ENCODE assay signal across 25 cellular contexts in the genomic region with DNA sequence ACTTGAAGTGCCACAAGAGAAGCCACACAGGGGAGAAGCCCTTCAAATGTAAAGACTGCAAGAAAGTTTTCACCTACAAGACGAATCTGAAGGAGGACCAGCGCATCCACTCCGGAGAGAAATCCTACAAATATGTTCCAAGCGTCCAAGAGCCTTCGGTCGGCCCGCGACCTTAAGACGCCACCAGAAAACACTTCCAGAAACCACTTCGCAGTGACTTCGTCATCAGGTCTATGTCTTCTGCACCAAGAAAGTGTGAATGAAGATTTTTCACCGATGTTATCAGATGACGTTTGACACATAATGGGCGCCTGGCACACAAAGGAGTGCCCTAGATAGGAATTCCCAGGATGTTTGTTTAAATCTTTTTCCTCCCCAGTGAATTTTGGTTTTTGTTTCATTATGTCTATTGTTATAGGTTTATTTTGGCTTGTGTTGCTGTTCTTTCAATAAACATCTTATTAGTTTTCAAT. TPM values are rescaled to one million over a fixed set of nuclear protein-coding genes. Genes with fewer than 3 reads are reported as not detected.
DNase-seq lines count a peak whose midpoint lies in the region; ATAC-seq and TF ChIP-seq lines count a peak whose summit lies in the region.
"Had no signal": no experiment of that assay in that cellular context is flagged by ENCODE, and none has a peak within 500 bp of the region (broad histone marks: within the 10 kb centered on the region; RNA-seq: fewer than 3 reads in every experiment).

No MANE protein-coding gene starts in this region.

- no peaks in the 10 kb centered on the region for H3K36me3 ChIP-seq in BLaER1 treated with 17β-estradiol and CSF1 and Interleukin-3, amounts not matched to agents 10 nM and 100 nM
- H3K36me3 ChIP-seq in Loucy (ENCODE audit: insufficient read depth, low read length) = no peaks in the 10 kb centered on the region
- H3K36me3 ChIP-seq: HAP-1 had no signal

- peak overlapping the region in 10 of 11 experiments; percentile 46 to 72 (median 58); a peak in 17 of 22 replicates for H3K4me2 ChIP-seq in BLaER1 treated with 17β-estradiol and CSF1 and Interleukin-3, amounts not matched to agents 10 nM and 100 nM
- H3K4me2 ChIP-seq in Loucy (ENCODE audit: low read depth, low read length, poor library complexity, severe bottlenecking) = peak overlapping the region; percentile 39

- H3K36me3 Mint-ChIP-seq in activated T-helper 17 cell treated with anti-CD3 and anti-CD28 coated beads, Interleukin-2, amount 50 U/mL, for 72 hours (ENCODE audit: low read depth) = no peaks in the 10 kb centered on the region
- no peaks in the 10 kb centered on the region for H3K36me3 Mint-ChIP-seq in natural killer cell
- H3K36me3 Mint-ChIP-seq in activated naive CD4-positive, alpha-beta T cell treated with anti-CD3 and anti-CD28 coated beads, Interleukin-2, amount 50 U/mL, for 72 hours = no peaks in the 10 kb centered on the region
- H3K36me3 Mint-ChIP-seq: CD4-positive, alpha-beta memory T cell had no signal

- no peaks in the 10 kb centered on the region for H3F3A ChIP-seq in Loucy (ENCODE audit: low read depth)

- H3K27me3 ChIP-seq in BLaER1 treated with 17β-estradiol and CSF1 and Interleukin-3, amounts not matched to agents 10 nM and 100 nM = no peaks in the 10 kb centered on the region
- no peaks in the 10 kb centered on the region for H3K27me3 ChIP-seq in Loucy (ENCODE audit: insufficient read depth, low read length, poor library complexity, severe bottlenecking)

- intact Hi-C loops in natural killer cell (cut with micrococcal nuclease) = loop anchor here (1.0 kb wide), 2 partner anchors 43 to 101 kb away; no protein-coding TSS in a partner anchor

- H3K4me3 Mint-ChIP-seq in activated T-helper 17 cell treated with anti-CD3 and anti-CD28 coated beads, Interleukin-2, amount 50 U/mL, for 72 hours = no peak overlapping the region
- H3K4me3 Mint-ChIP-seq in natural killer cell = peak overlapping the region; percentile 52
- H3K4me3 Mint-ChIP-seq: HFFc6 had no signal

- H3K79me2 ChIP-seq in Loucy (ENCODE audit: insufficient read depth, low read length) = no peaks in the 10 kb centered on the region

- H3K9me3 Mint-ChIP-seq in activated T-helper 17 cell treated with anti-CD3 and anti-CD28 coated beads, Interleukin-2, amount 50 U/mL, for 72 hours = no peaks in the 10 kb centered on the region
- H3K9me3 Mint-ChIP-seq in natural killer cell = no peaks in the 10 kb centered on the region
- H3K9me3 Mint-ChIP-seq in activated naive CD4-positive, alpha-beta T cell treated with anti-CD3 and anti-CD28 coated beads, Interleukin-2, amount 50 U/mL, for 72 hours = peaks cover 0 to 4% of the 10 kb centered on the region in 2 donors
- H3K9me3 Mint-ChIP-seq: CD4-positive, alpha-beta memory T cell; HFFc6 had no signal

- H4K20me1 ChIP-seq in BLaER1 treated with 17β-estradiol and CSF1 and Interleukin-3, amounts not matched to agents 10 nM and 100 nM = no peaks in the 10 kb centered on the region
- no peaks in the 10 kb centered on the region for H4K20me1 ChIP-seq in Loucy (ENCODE audit: insufficient read depth, low read length, poor library complexity, severe bottlenecking)

- H3K4me1 ChIP-seq in BLaER1 treated with 17β-estradiol and CSF1 and Interleukin-3, amounts not matched to agents 10 nM and 100 nM = peaks cover 13 to 20% (median 15%) of the 10 kb centered on the region in 10 experiments
- H3K4me1 ChIP-seq in Loucy (ENCODE audit: insufficient read depth, low read length, poor library complexity, severe bottlenecking) = peaks cover 20% of the 10 kb centered on the region
- H3K4me1 ChIP-seq: Caco-2, HAP-1 had no signal

- no peaks in the 10 kb centered on the region for H3K27me3 Mint-ChIP-seq in activated T-helper 17 cell treated with anti-CD3 and anti-CD28 coated beads, Interleukin-2, amount 50 U/mL, for 72 hours
- H3K27me3 Mint-ChIP-seq in natural killer cell (ENCODE audit: low read depth in 2 of 2) = no peaks in the 10 kb centered on the region
- H3K27me3 Mint-ChIP-seq: CD4-positive, alpha-beta memory T cell had no signal

- H3K27ac Mint-ChIP-seq in activated T-helper 17 cell treated with anti-CD3 and anti-CD28 coated beads, Interleukin-2, amount 50 U/mL, for 72 hours = peak overlapping the region; percentile 0
- H3K27ac Mint-ChIP-seq in natural killer cell = peak overlapping the region; percentile 72 to 85
- H3K27ac Mint-ChIP-seq in activated naive CD4-positive, alpha-beta T cell treated with anti-CD3 and anti-CD28 coated beads, Interleukin-2, amount 50 U/mL, for 72 hours = no peak overlapping the region
- H3K27ac Mint-ChIP-seq: CD4-positive, alpha-beta memory T cell; HFFc6 had no signal

- H3K9me2 ChIP-seq in Loucy (replicated peaks; ENCODE audit: low read depth, low read length) = no peaks in the 10 kb centered on the region

- DNase-seq in natural killer cell (peak; percentile 63), GM03348 (ENCODE audit: low spot score) (no peak), GDM1 (lab: John Stamatoyannopoulos, UW) (no peak), LoVo (ENCODE audit: low spot score) (no peak)
- no peak for DNase-seq in activated naive CD4-positive, alpha-beta T cell treated with anti-CD3 and anti-CD28 coated beads, Interleukin-2, amount 50 U/mL, for 72 hours (ENCODE audit: low spot score in 2 of 2)
- DNase-seq: C1 segment of cervical spinal cord; Caco-2; GOT3; HFFc6; NCI-H1417; NCI-H1694; NCI-H2029 treated with DMSO at 0.1 percent for 48 hours; NCI-H446 treated with DMSO at 0.1 percent for 48 hours; NCI-H526; NCI-H82; NK-92 treated with Interleukin-12 subunit alpha and Interleukin-12 subunit beta, amount 100 ng/mL, for 24 hours; SIG-M5 had no signal

- H2AFZ ChIP-seq in Loucy (ENCODE audit: low read length) = no peak overlapping the region

- no peak overlapping the region for H3K27ac ChIP-seq in BLaER1 treated with 17β-estradiol and CSF1 and Interleukin-3, amounts not matched to agents 10 nM and 100 nM
- H3K27ac ChIP-seq: RWPE1, SK-N-MC had no signal

- H3K4me3 ChIP-seq in BLaER1 treated with 17β-estradiol and CSF1 and Interleukin-3, amounts not matched to agents 10 nM and 100 nM = no peak overlapping the region
- H3K4me3 ChIP-seq in Loucy (ENCODE audit: low read length, poor library complexity, severe bottlenecking) = no peak overlapping the region
- H3K4me3 ChIP-seq: HAP-1, K562, SK-N-MC had no signal

- H3K9me3 ChIP-seq in BLaER1 treated with 17β-estradiol and CSF1 and Interleukin-3, amounts not matched to agents 10 nM and 100 nM (replicated peaks in 1 of 11) = no peaks in the 10 kb centered on the region
- no peaks in the 10 kb centered on the region for H3K9me3 ChIP-seq in Loucy (ENCODE audit: insufficient read depth, low read depth, low read length)
- H3K9me3 ChIP-seq: Caco-2, HAP-1 had no signal

- ATAC-seq in activated T-helper 17 cell treated with anti-CD3 and anti-CD28 coated beads, Interleukin-2, amount 50 U/mL, for 72 hours (replicated peaks) = no peak
- ATAC-seq in natural killer cell = peak; percentile 72 to 80 (median 77)
- ATAC-seq in activated naive CD4-positive, alpha-beta T cell treated with anti-CD3 and anti-CD28 coated beads, Interleukin-2, amount 50 U/mL, for 72 hours = no peak
- ATAC-seq: K562 had no signal

- no peak overlapping the region for H3K9ac ChIP-seq in BLaER1 treated with 17β-estradiol and CSF1 and Interleukin-3, amounts not matched to agents 10 nM and 100 nM
- no peak overlapping the region for H3K9ac ChIP-seq in Loucy (ENCODE audit: low read depth, low read length, poor library complexity, severe bottlenecking)

- peaks cover 17% of the 10 kb centered on the region for H3K4me1 Mint-ChIP-seq in activated T-helper 17 cell treated with anti-CD3 and anti-CD28 coated beads, Interleukin-2, amount 50 U/mL, for 72 hours
- peaks cover 31% of the 10 kb centered on the region in 2 donors for H3K4me1 Mint-ChIP-seq in natural killer cell

- TF ChIP-seq CTCF in Loucy (conservative IDR thresholded peaks at IDR 0.05; ENCODE audit: low read length) = no peak
- no peak for TF ChIP-seq CTCF in natural killer cell (IDR thresholded peaks at IDR 0.05)

RNA-seq across cellular contexts. Expression of gene ARPIN, which starts 24.1 kb away (rescaled TPM):
- not detected for total RNA-seq in activated T-helper 17 cell treated with anti-CD3 and anti-CD28 coated beads, Interleukin-2, amount 50 U/mL, for 72 hours
- 1 to 10 TPM in 1 of 3 donors, under 1 TPM in 2; 0.23 to 5.5 (median 0.38) TPM for total RNA-seq in natural killer cell
- total RNA-seq in activated naive CD4-positive, alpha-beta T cell treated with anti-CD3 and anti-CD28 coated beads, Interleukin-2, amount 50 U/mL, for 72 hours = not detected
- total RNA-seq: K562 had no signal

RNA-seq across cellular contexts. Expression of gene AP3S2, which starts 43.0 kb away (rescaled TPM):
- 10 to 100 TPM; 14.0 to 16.0 TPM for total RNA-seq in activated T-helper 17 cell treated with anti-CD3 and anti-CD28 coated beads, Interleukin-2, amount 50 U/mL, for 72 hours
- 10 to 100 TPM; 28.4 to 38.2 (median 36.8) TPM for total RNA-seq in natural killer cell
- total RNA-seq in activated naive CD4-positive, alpha-beta T cell treated with anti-CD3 and anti-CD28 coated beads, Interleukin-2, amount 50 U/mL, for 72 hours = 10 to 100 TPM; 12.4 to 13.1 TPM

Comparison
In these comparisons a context has a peak if more than half of its experiments do, and no peak if none do; other contexts are left out.
1. ATAC-seq: peak in natural killer cell (3 of 3); none in activated T-helper 17 cell treated with anti-CD3 and anti-CD28 coated beads, Interleukin-2, amount 50 U/mL, for 72 hours (single experiment) and activated naive CD4-positive, alpha-beta T cell treated with anti-CD3 and anti-CD28 coated beads, Interleukin-2, amount 50 U/mL, for 72 hours (0 of 2).
2. H3K27ac Mint-ChIP-seq: peak in activated T-helper 17 cell treated with anti-CD3 and anti-CD28 coated beads, Interleukin-2, amount 50 U/mL, for 72 hours (single experiment) and natural killer cell (2 of 2); none in activated naive CD4-positive, alpha-beta T cell treated with anti-CD3 and anti-CD28 coated beads, Interleukin-2, amount 50 U/mL, for 72 hours (0 of 2).